8 cellular contexts compared by ENCODE assay signal in the genomic region with DNA sequence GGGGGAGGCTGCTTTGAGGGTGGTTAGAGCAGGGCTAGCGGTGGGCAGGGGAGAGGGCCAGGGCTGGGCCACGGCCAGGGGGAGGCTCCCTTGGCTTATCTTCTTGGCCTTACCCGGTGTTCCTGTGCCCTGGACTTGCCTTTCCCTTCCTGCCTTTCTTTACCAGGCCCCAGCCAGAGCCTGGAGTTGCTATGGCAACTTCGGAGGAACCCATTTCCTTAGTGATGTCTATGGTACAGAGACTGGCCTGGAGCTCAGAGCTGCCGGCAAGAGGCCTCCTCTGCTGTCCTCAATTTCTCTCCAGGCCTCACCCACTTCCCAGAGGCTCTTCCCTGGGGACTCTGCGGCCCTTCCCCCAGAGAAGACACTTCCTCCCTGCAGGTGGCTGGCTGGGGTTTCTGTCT. TPM values are rescaled to one million over a fixed set of nuclear protein-coding genes. Genes with fewer than 3 reads are reported as not detected.
A peak's percentile ranks its signal among the peaks of the same experiment; 100 is the strongest.
DNase-seq lines count a peak whose midpoint lies in the region; ATAC-seq and TF ChIP-seq lines count a peak whose summit lies in the region.

No MANE protein-coding gene starts in this region.

- H2BK120ac ChIP-seq in mesenchymal stem cell (ENCODE audit: low read depth, low read length): peak overlapping the region; percentile 42

- no peak for TF ChIP-seq CTCF in AG10803 (conservative IDR thresholded peaks at IDR 0.05; ENCODE audit: low read length)
- no peak for TF ChIP-seq CTCF in colonic mucosa (IDR thresholded peaks at IDR 0.05)

- no peak overlapping the region for H2BK5ac ChIP-seq in mesenchymal stem cell (ENCODE audit: low read depth, low read length, poor library complexity, severe bottlenecking)

- no peak overlapping the region for H4K91ac ChIP-seq in mesenchymal stem cell (ENCODE audit: low read length)

- H2BK15ac ChIP-seq in mesenchymal stem cell (ENCODE audit: low read depth, poor library complexity, severe bottlenecking): peak overlapping the region; percentile 19

- H2BK12ac ChIP-seq in mesenchymal stem cell (ENCODE audit: low read length in 2 of 2): peak overlapping the region; percentile 35 to 56

- no peak overlapping the region for H3K4me2 ChIP-seq in mesenchymal stem cell (ENCODE audit: low read length, poor library complexity, severe bottlenecking)

- peaks cover 51% of the 10 kb centered on the region for H3K4me1 ChIP-seq in mesenchymal stem cell (ENCODE audit: control insufficient read depth, insufficient read depth, low read depth, low read length)
- H3K4me1 ChIP-seq in colonic mucosa: no peaks in the 10 kb centered on the region

- H3K27ac ChIP-seq in mesenchymal stem cell (ENCODE audit: low read length, poor library complexity, severe bottlenecking) (peak overlapping the region; percentile 6), colonic mucosa (no peak overlapping the region)

- peak overlapping the region in 1 of 2 experiments; percentile 68 for H3K18ac ChIP-seq in mesenchymal stem cell (ENCODE audit: low read depth in 1 of 2, low read length in 2 of 2)

- H3K9ac ChIP-seq in mesenchymal stem cell (ENCODE audit: low read length): peak overlapping the region; percentile 71
- H3K9ac ChIP-seq in colonic mucosa (ENCODE audit: low read depth in 2 of 2, low read length in 2 of 2): no peak overlapping the region

- WGBS in mesenchymal stem cell: 16% methylated on average over 4 of the region's 6 CpGs

- DNase-seq in AG10803 (ENCODE audit: low read depth) (peak; percentile 71), NCI-H1694 (lab: John Stamatoyannopoulos, UW) (peak; percentile 22), cerebellar cortex (ENCODE audit: low spot score) (peak; percentile 84), mesenchymal stem cell (peak; percentile 82), SKM-1 treated with dmso at 0.1 percent for 144 hours (lab: John Stamatoyannopoulos, UW; ENCODE audit: unreplicated experiment) (no peak), colonic mucosa (no peak)

- H2AK5ac ChIP-seq in mesenchymal stem cell (ENCODE audit: low read length, severe bottlenecking): peak overlapping the region; percentile 81

- no peak for ATAC-seq in HG02798 (IDR thresholded peaks at IDR 0.05; ENCODE audit: poor library complexity, unreplicated experiment)
- no peak for ATAC-seq in GM21367 (IDR thresholded peaks at IDR 0.05; ENCODE audit: unreplicated experiment)

- H4K8ac ChIP-seq in mesenchymal stem cell (ENCODE audit: low read length): peak overlapping the region; percentile 46

- peaks cover 53 to 67% of the 10 kb centered on the region in 2 experiments for H3K36me3 ChIP-seq in mesenchymal stem cell (ENCODE audit: control insufficient read depth in 1 of 2, insufficient read depth in 2 of 2, low read depth in 1 of 2, low read length in 2 of 2)
- H3K36me3 ChIP-seq in colonic mucosa: no peaks in the 10 kb centered on the region

- H3K4ac ChIP-seq in mesenchymal stem cell (ENCODE audit: low read depth in 1 of 2, low read length in 2 of 2): peak overlapping the region; percentile 46 to 58

- H3K27me3 ChIP-seq in mesenchymal stem cell (ENCODE audit: control insufficient read depth in 1 of 2, insufficient read depth in 1 of 2, low read length in 2 of 2) (no peaks in the 10 kb centered on the region), colonic mucosa (peaks cover 46% of the 10 kb centered on the region)

- no peak overlapping the region for H3K14ac ChIP-seq in mesenchymal stem cell (ENCODE audit: low read length in 2 of 2)

- H3K9me3 ChIP-seq in mesenchymal stem cell (ENCODE audit: control insufficient read depth, low read length) (no peaks in the 10 kb centered on the region), colonic mucosa (no peaks in the 10 kb centered on the region)

- no peak overlapping the region for H2AFZ ChIP-seq in mesenchymal stem cell (ENCODE audit: low read depth, low read length)

- H3K4me3 ChIP-seq in AG10803 (ENCODE audit: low read length): no peak overlapping the region
- H3K4me3 ChIP-seq in mesenchymal stem cell (ENCODE audit: insufficient read depth in 1 of 2, low read depth in 1 of 2, low read length in 2 of 2): no peak overlapping the region
- no peak overlapping the region for H3K4me3 ChIP-seq in colonic mucosa

- H3K23ac ChIP-seq in mesenchymal stem cell (ENCODE audit: low read length in 2 of 2): peak overlapping the region in 1 of 2 experiments; percentile 51

- intact Hi-C loops in colonic mucosa (cut with DNase I): no loop called here

- H3K79me1 ChIP-seq in mesenchymal stem cell (replicated peaks; ENCODE audit: low read length, poor library complexity, severe bottlenecking): peaks cover 46% of the 10 kb centered on the region

RNA-seq across cellular contexts. Expression of gene SPEG, which starts 11.5 kb away (rescaled TPM):
- polyA plus RNA-seq in mesenchymal stem cell (2013, experiment 1 of 2): 19.3 TPM
- 19.1 TPM for polyA plus RNA-seq in mesenchymal stem cell (2013, experiment 2 of 2)
- total RNA-seq in colonic mucosa: 10 to 100 TPM in 1 of 2 donors, 1 to 10 TPM in 1; 6.2 to 19.3 TPM

RNA-seq across cellular contexts. Expression of gene DES, which starts 27.9 kb away (rescaled TPM):
- 1.2 TPM for polyA plus RNA-seq in mesenchymal stem cell (2013, experiment 1 of 2)
- polyA plus RNA-seq in mesenchymal stem cell (2013, experiment 2 of 2): 1.8 TPM
- 100 to 1,000 TPM in 1 of 2 donors, 10 to 100 TPM in 1; 24.0 to 917 TPM for total RNA-seq in colonic mucosa

RNA-seq across cellular contexts. Expression of gene GMPPA, which starts 52.6 kb away (rescaled TPM):
- polyA plus RNA-seq in mesenchymal stem cell (2013, experiment 1 of 2): 41.8 TPM
- polyA plus RNA-seq in mesenchymal stem cell (2013, experiment 2 of 2): 41.6 TPM
- total RNA-seq in colonic mucosa: 10 to 100 TPM; 49.7 to 86.1 TPM

RNA-seq across cellular contexts. Expression of gene DNPEP, which starts 58.4 kb away (rescaled TPM):
- 67.3 TPM for polyA plus RNA-seq in mesenchymal stem cell (2013, experiment 1 of 2)
- polyA plus RNA-seq in mesenchymal stem cell (2013, experiment 2 of 2): 68.7 TPM
- total RNA-seq in colonic mucosa: 10 to 100 TPM; 96.1 to 96.7 TPM

Comparison
In these comparisons a context has a peak if more than half of its experiments do, and no peak if none do; other contexts are left out.
1. DNase-seq: peak in AG10803 (single experiment), NCI-H1694 (single experiment), cerebellar cortex (single experiment) and mesenchymal stem cell (single experiment); none in SKM-1 treated with dmso at 0.1 percent for 144 hours (single experiment) and colonic mucosa (single experiment).